Comparison of ENCODE assay signal across 8 cellular contexts in genomic region chr9:133143639-133144141, GRCh38. TPM values are rescaled to one million over a fixed set of nuclear protein-coding genes. Genes with fewer than 3 reads are reported as not detected.
DNase-seq lines count a peak whose midpoint lies in the region; ATAC-seq, FAIRE-seq and TF ChIP-seq lines count a peak whose summit lies in the region.

No MANE protein-coding gene starts in this region.

- DNase-seq in DND-41 (no peak), progenitor cell of endocrine pancreas (ENCODE audit: low spot score, unreplicated experiment) (no peak), activated gamma-delta T cell treated with Interleukin-2 at 50 U/mL for 16 hours (no peak), GM12892 (ENCODE audit: insufficient read length) (no peak)
- no peak for DNase-seq in stimulated activated naive CD4-positive, alpha-beta T cell treated with Interleukin-2 at 50 U/mL for 16 hours (lab: John Stamatoyannopoulos, UW)

- H3K27me3 Mint-ChIP-seq in progenitor cell of endocrine pancreas = no peaks in the 10 kb centered on the region

- no peak for TF ChIP-seq CTCF in DND-41 (IDR thresholded peaks at IDR 0.05; ENCODE audit: borderline replicate concordance, extremely low read depth, low read length, poor library complexity, severe bottlenecking)
- no peak for TF ChIP-seq CTCF in OCI-LY3 (IDR thresholded peaks at IDR 0.05; ENCODE audit: low read depth, low read length)
- no peak for TF ChIP-seq CTCF in progenitor cell of endocrine pancreas (IDR thresholded peaks at IDR 0.05; ENCODE audit: unreplicated experiment)

- H3K4me1 ChIP-seq in DND-41 (ENCODE audit: insufficient read depth, low read length) = peaks cover 39% of the 10 kb centered on the region
- peaks cover 18% of the 10 kb centered on the region for H3K4me1 ChIP-seq in OCI-LY3 (ENCODE audit: low read length)
- H3K4me1 ChIP-seq in esophagus (ENCODE audit: control insufficient read depth in 2 of 2, insufficient read depth in 2 of 2, low read length in 1 of 2) = peaks cover 9 to 40% of the 10 kb centered on the region in 2 donors

- H3K4me3 Mint-ChIP-seq in progenitor cell of endocrine pancreas (ENCODE audit: low read depth) = no peak overlapping the region

- no peaks in the 10 kb centered on the region for H3K9me3 ChIP-seq in DND-41 (ENCODE audit: insufficient read depth, low read length, severe bottlenecking)
- H3K9me3 ChIP-seq in OCI-LY3 (ENCODE audit: insufficient read depth, low read length) = no peaks in the 10 kb centered on the region
- no peaks in the 10 kb centered on the region for H3K9me3 ChIP-seq in esophagus (ENCODE audit: control insufficient read depth in 2 of 2, insufficient read depth in 1 of 2, low read depth in 1 of 2, low read length in 1 of 2)

- peaks cover 86% of the 10 kb centered on the region for H3K79me2 ChIP-seq in DND-41 (ENCODE audit: insufficient read depth, low read length)
- H3K79me2 ChIP-seq in OCI-LY3 (ENCODE audit: low read length) = peaks cover 90% of the 10 kb centered on the region

- H3K27me3 ChIP-seq in DND-41 (ENCODE audit: insufficient read depth, low read length, poor library complexity) (no peaks in the 10 kb centered on the region), OCI-LY3 (ENCODE audit: low read depth, low read length) (no peaks in the 10 kb centered on the region), esophagus (ENCODE audit: control insufficient read depth in 1 of 2, insufficient read depth in 2 of 2, low read length in 2 of 2) (no peaks in the 10 kb centered on the region)

- peaks cover 13% of the 10 kb centered on the region; the same call in 1 of the 2 replicates for H3K36me3 ChIP-seq in DND-41 (ENCODE audit: insufficient read depth, low read length)
- H3K36me3 ChIP-seq in OCI-LY3 (replicated peaks; ENCODE audit: low read depth, low read length) = peaks cover 6% of the 10 kb centered on the region
- H3K36me3 ChIP-seq in esophagus (ENCODE audit: control insufficient read depth in 2 of 2, insufficient read depth in 2 of 2, low read length in 1 of 2) = no peaks in the 10 kb centered on the region

- no peak for TF ChIP-seq POLR2A in GM12892 (IDR thresholded peaks at IDR 0.05; ENCODE audit: low read depth, low read length)

- H3K4me1 Mint-ChIP-seq in progenitor cell of endocrine pancreas (ENCODE audit: low read depth) = peaks cover 24% of the 10 kb centered on the region

- H4K20me1 ChIP-seq in DND-41 (ENCODE audit: insufficient read depth, low read length) (peaks cover 82% of the 10 kb centered on the region), OCI-LY3 (ENCODE audit: insufficient read depth, low read length) (peaks cover 84% of the 10 kb centered on the region)

- ATAC-seq in DND-41 (ENCODE audit: insufficient read depth, low read depth) = no peak
- no peak for ATAC-seq in GM19452 (IDR thresholded peaks at IDR 0.05; ENCODE audit: unreplicated experiment)

- H3K27ac ChIP-seq in DND-41 (ENCODE audit: low read length) (peak overlapping the region; percentile 11), OCI-LY3 (ENCODE audit: low read length) (no peak overlapping the region), esophagus (ENCODE audit: low read depth in 2 of 2, low read length in 1 of 2) (peak overlapping the region; percentile 52 to 76)

- peak overlapping the region in 1 of 2 experiments; percentile 55; a peak in 2 of 4 replicates for H3K4me3 ChIP-seq in DND-41 (ENCODE audit: low read depth in 1 of 2, low read length in 2 of 2)
- H3K4me3 ChIP-seq in OCI-LY3 (ENCODE audit: low read length) = peak overlapping the region; percentile 77
- H3K4me3 ChIP-seq in esophagus (ENCODE audit: low read depth in 1 of 2, low read length in 2 of 2) = peak overlapping the region in 1 of 2 donors; percentile 34

- no peaks in the 10 kb centered on the region for H3K9me3 Mint-ChIP-seq in progenitor cell of endocrine pancreas (ENCODE audit: low read depth)

- H3K4me2 ChIP-seq in DND-41 (ENCODE audit: insufficient read depth, low read length) (peak overlapping the region; percentile 87), OCI-LY3 (ENCODE audit: low read length) (peak overlapping the region; percentile 95)

- no peak for FAIRE-seq in GM12892 (lab: Jason Lieb, UNC)

- peak overlapping the region; percentile 49 for H3K27ac Mint-ChIP-seq in progenitor cell of endocrine pancreas

- WGBS in esophagus, 2 donors = 81 to 86% methylated on average over 13 of the region's 13 CpGs

- H2AFZ ChIP-seq in DND-41 (ENCODE audit: low read depth, low read length) (peak overlapping the region; percentile 72; the same call in 1 of the 2 replicates), OCI-LY3 (ENCODE audit: low read depth, low read length) (no peak overlapping the region)

- no peaks in the 10 kb centered on the region for H3K36me3 Mint-ChIP-seq in progenitor cell of endocrine pancreas (ENCODE audit: insufficient read depth)

- H3K9ac ChIP-seq in DND-41 (ENCODE audit: low read depth, low read length) (peak overlapping the region; percentile 56), OCI-LY3 (ENCODE audit: low read length) (peak overlapping the region; percentile 29; the same call in 1 of the 2 replicates)

RNA-seq across cellular contexts. Expression of gene GBGT1, which starts 20.0 kb away (rescaled TPM):
- 1 to 10 TPM; 2.1 to 3.7 TPM for polyA plus RNA-seq in esophagus
- total RNA-seq in progenitor cell of endocrine pancreas = 5.2 and 7.3 TPM in 2 replicates
- polyA plus RNA-seq in GM12892 (2012; ENCODE audit: missing spikeins) = 3.5 TPM

RNA-seq across cellular contexts. Expression of gene RALGDS, which starts 22.6 kb away (rescaled TPM):
- 10 to 100 TPM; 47.8 to 67.9 TPM for polyA plus RNA-seq in esophagus
- 82.3 and 84.6 TPM in 2 replicates for total RNA-seq in progenitor cell of endocrine pancreas
- polyA plus RNA-seq in GM12892 (2012; ENCODE audit: missing spikeins) = 24.6 TPM
